9 cellular contexts compared by ENCODE assay signal in the genomic region with DNA sequence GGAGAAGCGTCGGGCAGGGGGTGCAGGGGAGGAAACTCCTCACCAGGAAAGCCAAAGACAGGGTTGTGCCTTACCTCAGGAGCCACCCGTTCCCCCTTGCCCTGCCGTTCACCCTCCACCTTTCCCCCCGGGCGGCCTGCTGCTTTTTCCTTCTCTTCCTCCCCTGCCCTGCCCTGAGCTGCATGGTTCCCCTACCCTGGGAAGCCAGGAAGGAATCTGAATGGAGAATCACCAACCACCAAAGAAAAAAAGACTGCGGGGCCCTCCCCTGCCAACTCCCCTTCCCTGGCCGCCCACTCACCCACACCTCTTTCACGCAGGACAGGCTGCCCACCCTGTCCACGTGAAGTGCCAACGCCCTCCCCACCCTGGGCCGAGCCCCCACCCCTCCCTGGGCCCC. TPM values are rescaled to one million over a fixed set of nuclear protein-coding genes. Genes with fewer than 3 reads are reported as not detected.
A peak's percentile ranks its signal among the peaks of the same experiment; 100 is the strongest.
DNase-seq lines count a peak whose midpoint lies in the region; FAIRE-seq and TF ChIP-seq lines count a peak whose summit lies in the region.
"Had no signal": no experiment of that assay in that cellular context is flagged by ENCODE, and none has a peak within 500 bp of the region (broad histone marks: within the 10 kb centered on the region; RNA-seq: fewer than 3 reads in every experiment).

No MANE protein-coding gene starts in this region.

- H3K4me3 Mint-ChIP-seq in activated naive CD4-positive, alpha-beta T cell treated with anti-CD3 and anti-CD28 coated beads, Interleukin-2, amount 10 ng/mL, durations not matched to agents 7 days and 5 days = peak overlapping the region; percentile 91

- H2AFZ ChIP-seq in hepatocyte = peak overlapping the region; percentile 48

- H3K9me3 ChIP-seq in hepatocyte (ENCODE audit: low read depth) (no peaks in the 10 kb centered on the region), small intestine (ENCODE audit: control insufficient read depth, low read depth) (no peaks in the 10 kb centered on the region)

- peak overlapping the region; percentile 100 for H3K27ac Mint-ChIP-seq in activated naive CD4-positive, alpha-beta T cell treated with anti-CD3 and anti-CD28 coated beads, Interleukin-2, amount 10 ng/mL, durations not matched to agents 7 days and 5 days

- TF ChIP-seq CTCF in AG04449 (IDR thresholded peaks at IDR 0.05; ENCODE audit: insufficient read depth, low read length, missing control alignments) (no peak), hepatocyte (IDR thresholded peaks at IDR 0.05; ENCODE audit: poor library complexity) (no peak)

- WGBS in hepatocyte (ENCODE audit: low lambda C conversion rate, missing lambda C conversion rate) = 46% methylated on average over 4 of the region's 12 CpGs
- 4 to 13% (median 7%) methylated on average over 10 to 12 of the region's 12 CpGs for WGBS in small intestine, 3 donors

- H3K27me3 Mint-ChIP-seq in activated naive CD4-positive, alpha-beta T cell treated with anti-CD3 and anti-CD28 coated beads, Interleukin-2, amount 10 ng/mL, durations not matched to agents 7 days and 5 days = peaks cover 5% of the 10 kb centered on the region

- no peak for FAIRE-seq in small intestine (lab: Jason Lieb, UNC)

- H3K36me3 ChIP-seq in hepatocyte (replicated peaks; ENCODE audit: insufficient read depth, low read depth) (no peaks in the 10 kb centered on the region), small intestine (ENCODE audit: control insufficient read depth in 2 of 2, insufficient read depth in 2 of 2, low read length in 2 of 2) (peaks cover 0 to 2% of the 10 kb centered on the region in 2 donors)

- H3K4me1 ChIP-seq in hepatocyte (ENCODE audit: insufficient read depth) (peaks cover 20% of the 10 kb centered on the region), small intestine (ENCODE audit: control insufficient read depth in 2 of 2, insufficient read depth in 1 of 2, low read depth in 1 of 2, low read length in 1 of 2) (peaks cover 10 to 18% of the 10 kb centered on the region in 2 donors)

- POLR2A ChIA-PET in AG04449 (lab: Yijun Ruan, JAX) = interaction anchor here (0.6 to 1.6 kb wide), 11 partner anchors 25 to 265 kb away, joined by 3 to 11 read pairs (median 4); partner anchors contain the start of genes BAG1, CHMP5, DNAJA1 and NOL6

- no peaks in the 10 kb centered on the region for H4K20me1 ChIP-seq in hepatocyte (ENCODE audit: insufficient read depth, poor library complexity, severe bottlenecking)

- H3K27ac ChIP-seq in hepatocyte (peak overlapping the region; percentile 99), small intestine (ENCODE audit: low read depth in 1 of 2, low read length in 1 of 2) (peak overlapping the region; percentile 42 to 99)

- peak overlapping the region; percentile 74 for H3K4me2 ChIP-seq in hepatocyte

- H3K4me3 ChIP-seq in AG04449 (ENCODE audit: low read depth, low read length) (peak overlapping the region; percentile 97), hepatocyte (peak overlapping the region; percentile 50), small intestine (ENCODE audit: low read depth in 1 of 2, low read length in 2 of 2) (peak overlapping the region in 1 of 2 donors; percentile 49)
- peak overlapping the region; percentile 99 for H3K4me3 ChIP-seq in Jurkat, Clone E6-1 (ENCODE audit: low read length)

- peaks cover 63% of the 10 kb centered on the region for H3K4me1 Mint-ChIP-seq in activated naive CD4-positive, alpha-beta T cell treated with anti-CD3 and anti-CD28 coated beads, Interleukin-2, amount 10 ng/mL, durations not matched to agents 7 days and 5 days

- H3K9me3 Mint-ChIP-seq in activated naive CD4-positive, alpha-beta T cell treated with anti-CD3 and anti-CD28 coated beads, Interleukin-2, amount 10 ng/mL, durations not matched to agents 7 days and 5 days = no peaks in the 10 kb centered on the region

- CTCF ChIA-PET in AG04449 (lab: Yijun Ruan, JAX) = interaction anchor here (0.7 to 2.1 kb wide), 6 partner anchors 126 to 228 kb away, joined by 3 to 10 read pairs (median 4); no protein-coding TSS in a partner anchor
- CTCF ChIA-PET in activated naive CD4-positive, alpha-beta T cell treated with anti-CD3 and anti-CD28 coated beads, Interleukin-2, amount 10 ng/mL, durations not matched to agents 7 days and 5 days (lab: Charles Lee) = interaction anchor here (1.0 to 2.0 kb wide), 4 partner anchors 34 to 177 kb away, joined by 3 to 7 read pairs (median 6); no protein-coding TSS in a partner anchor

- DNase-seq in AG04449 (ENCODE audit: low read depth, low spot score) = no peak
- no peak for DNase-seq in Jurkat, Clone E6-1 (ENCODE audit: low read depth, low spot score)
- DNase-seq in activated naive CD4-positive, alpha-beta T cell treated with anti-CD3 and anti-CD28 coated beads, Interleukin-2, amount 10 ng/mL, durations not matched to agents 7 days and 5 days = peak; percentile 45
- peak; percentile 34 for DNase-seq in hepatocyte (ENCODE audit: low spot score)
- DNase-seq in small intestine = no peak
- DNase-seq in medulla oblongata (ENCODE audit: extremely low spot score) = no peak
- DNase-seq in NCI-H526 treated with DMSO at 0.1 percent for 48 hours (lab: John Stamatoyannopoulos, UW) = no peak
- DNase-seq in NCI-H2081 treated with DMSO at 0.1 percent for 48 hours (lab: John Stamatoyannopoulos, UW) = no peak

- H3K9me2 ChIP-seq in hepatocyte (replicated peaks; ENCODE audit: insufficient read depth) = no peaks in the 10 kb centered on the region

- H3K36me3 Mint-ChIP-seq in activated naive CD4-positive, alpha-beta T cell treated with anti-CD3 and anti-CD28 coated beads, Interleukin-2, amount 10 ng/mL, durations not matched to agents 7 days and 5 days = peaks cover 34% of the 10 kb centered on the region

- H3K79me2 ChIP-seq in hepatocyte = peaks cover 34% of the 10 kb centered on the region

- H3K27me3 ChIP-seq in hepatocyte = no peaks in the 10 kb centered on the region
- H3K27me3 ChIP-seq in small intestine (ENCODE audit: control insufficient read depth in 2 of 2, insufficient read depth in 2 of 2, low read length in 2 of 2) = no peaks in the 10 kb centered on the region

RNA-seq across cellular contexts. Expression of gene NFX1, which starts 0.8 kb away (rescaled TPM):
- 27.6 TPM for polyA plus RNA-seq in Jurkat, Clone E6-1 (2012; ENCODE audit: insufficient read depth, insufficient read length)
- total RNA-seq in hepatocyte = 18.5 and 21.8 TPM in 2 replicates
- polyA plus RNA-seq in hepatocyte = 19.5 and 22.4 TPM in 2 replicates
- polyA plus RNA-seq in small intestine = 10 to 100 TPM; 12.6 to 23.5 (median 20.8) TPM

RNA-seq across cellular contexts. Expression of gene CHMP5, which starts 24.7 kb away (rescaled TPM):
- polyA plus RNA-seq in Jurkat, Clone E6-1 (2012; ENCODE audit: insufficient read depth, insufficient read length) = 92.7 TPM
- total RNA-seq in hepatocyte = 102 and 109 TPM in 2 replicates
- polyA plus RNA-seq in hepatocyte (85.6 and 91.5 TPM in 2 replicates), small intestine (100 to 1,000 TPM in 2 of 3 donors, 10 to 100 TPM in 1; 78.1 to 212 (median 185) TPM)

RNA-seq across cellular contexts. Expression of gene BAG1, which starts 25.0 kb away (rescaled TPM):
- polyA plus RNA-seq in Jurkat, Clone E6-1 (2012; ENCODE audit: insufficient read depth, insufficient read length) = 91.6 TPM
- total RNA-seq in hepatocyte = 94.8 and 103 TPM in 2 replicates
- polyA plus RNA-seq in hepatocyte (78.5 and 99.3 TPM in 2 replicates), small intestine (100 to 1,000 TPM; 104 to 194 (median 160) TPM)

RNA-seq across cellular contexts. Expression of gene SPINK4, which starts 49.5 kb away (rescaled TPM):
- not detected for polyA plus RNA-seq in Jurkat, Clone E6-1 (2012; ENCODE audit: insufficient read depth, insufficient read length)
- not detected in 2 replicates for total RNA-seq in hepatocyte
- polyA plus RNA-seq in hepatocyte (2.2 TPM in 1 of 2 replicates, not detected in the other), small intestine (1,000 to 10,000 TPM in 2 of 3 donors, 100 to 1,000 TPM in 1; 659 to 2,061 (median 1,209) TPM)
- total RNA-seq: glomerular endothelial cell had no signal

Comparison
In these comparisons a context has a peak if more than half of its experiments do, and no peak if none do; other contexts are left out.
1. DNase-seq: peak in activated naive CD4-positive, alpha-beta T cell treated with anti-CD3 and anti-CD28 coated beads, Interleukin-2, amount 10 ng/mL, durations not matched to agents 7 days and 5 days (single experiment) and hepatocyte (single experiment); none in AG04449 (single experiment), Jurkat, Clone E6-1 (single experiment), small intestine (single experiment), medulla oblongata (single experiment), NCI-H526 treated with DMSO at 0.1 percent for 48 hours (single experiment) and NCI-H2081 treated with DMSO at 0.1 percent for 48 hours (single experiment).